8 cellular contexts compared by ENCODE assay signal in genomic region chr14:31026395-31027096, GRCh38. TPM values are rescaled to one million over a fixed set of nuclear protein-coding genes. Genes with fewer than 3 reads are reported as not detected.
DNase-seq lines count a peak whose midpoint lies in the region; ATAC-seq, FAIRE-seq and TF ChIP-seq lines count a peak whose summit lies in the region.

No MANE protein-coding gene starts in this region.

- peak; percentile 88 for FAIRE-seq in GM19239 (lab: Jason Lieb, UNC)

- H3K27me3 ChIP-seq in BE2C (no peaks in the 10 kb centered on the region), layer of hippocampus (ENCODE audit: control insufficient read depth, insufficient read depth, low read length) (no peaks in the 10 kb centered on the region)

- H3K27ac ChIP-seq in cingulate gyrus (ENCODE audit: low read depth, low read length): peak overlapping the region; percentile 85
- H3K27ac ChIP-seq in layer of hippocampus (ENCODE audit: low read depth, low read length): peak overlapping the region; percentile 92

- no peak for TF ChIP-seq CTCF in BE2C (IDR thresholded peaks at IDR 0.05; ENCODE audit: low read depth, low read length)

- ATAC-seq in HG03442 (IDR thresholded peaks at IDR 0.05; ENCODE audit: unreplicated experiment): peak; percentile 86

- no peaks in the 10 kb centered on the region for H3K9me3 ChIP-seq in BE2C

- H3K4me1 ChIP-seq in BE2C: no peaks in the 10 kb centered on the region

- H3K4me3 ChIP-seq in BE2C (ENCODE audit: low read depth, low read length): peak overlapping the region; percentile 81

- peaks cover 9% of the 10 kb centered on the region for H3K36me3 ChIP-seq in BE2C

- DNase-seq in BE2C: peak; percentile 96
- DNase-seq in GM19239 (ENCODE audit: insufficient read length, low spot score): peak; percentile 62
- peak; percentile 94 for DNase-seq in NCI-H510A treated with DMSO at 0.1 percent for 48 hours (lab: John Stamatoyannopoulos, UW)
- DNase-seq in activated CD4-positive, alpha-beta T cell treated with anti-CD3 and anti-CD28 coated beads for 4 hours: peak; percentile 90
- DNase-seq in stimulated activated CD4-positive, alpha-beta T cell treated with anti-CD3 and anti-CD28 coated beads, Interleukin-1b, Interleukin-23, amount 100 ng/mL, for 24 hours (ENCODE audit: low read depth in 4 of 4, low spot score in 1 of 4): peak; percentile 72 to 86 (median 82)

RNA-seq across cellular contexts. Expression of gene STRN3, which starts 0.4 kb away (rescaled TPM):
- 25.4 TPM for polyA plus RNA-seq in BE2C (2012; ENCODE audit: insufficient read depth, insufficient read length, low read depth)

RNA-seq across cellular contexts. Expression of gene AP4S1, which starts 1.1 kb away (rescaled TPM):
- polyA plus RNA-seq in BE2C (2012; ENCODE audit: insufficient read depth, insufficient read length, low read depth): 4.7 TPM

Comparison
In these comparisons a context has a peak if more than half of its experiments do, and no peak if none do; other contexts are left out.
1. Peak in every context shown above with its lines: DNase-seq, ATAC-seq, H3K4me3 ChIP-seq and H3K27ac ChIP-seq.